22 cellular contexts compared by ENCODE assay signal in genomic region chr7:99102361-99102760, GRCh38. TPM values are rescaled to one million over a fixed set of nuclear protein-coding genes. Genes with fewer than 3 reads are reported as not detected.
DNase-seq lines count a peak whose midpoint lies in the region; ATAC-seq and TF ChIP-seq lines count a peak whose summit lies in the region.
"Had no signal": no experiment of that assay in that cellular context is flagged by ENCODE, and none has a peak within 500 bp of the region (broad histone marks: within the 10 kb centered on the region; RNA-seq: fewer than 3 reads in every experiment).

No MANE protein-coding gene starts in this region.

- RAD21 ChIA-PET in HCT116 (lab: Charles Lee; ENCODE audit: low non-redundant PET in 1 of 2, low total read pairs in 2 of 2, uncharacterized antibody in 2 of 2, unreplicated experiment in 2 of 2): no interaction called here

- H3K79me2 ChIP-seq in HCT116 (ENCODE audit: insufficient read depth, low read length): peaks cover 100% of the 10 kb centered on the region
- peaks cover 95% of the 10 kb centered on the region for H3K79me2 ChIP-seq in GM23338 (replicated peaks; ENCODE audit: insufficient read depth)

- TF ChIP-seq CTCF in HCT116 (IDR thresholded peaks at IDR 0.05 in 2 of 3, conservative IDR thresholded peaks at IDR 0.05 in 1 of 3; ENCODE audit: borderline replicate concordance in 1 of 3, insufficient read depth in 1 of 3, low read depth in 2 of 3, low read length in 2 of 3) (no peak), fibroblast of mammary gland (conservative IDR thresholded peaks at IDR 0.05; ENCODE audit: control insufficient read depth, insufficient read depth, low read depth, low read length) (no peak), GM23338 (conservative IDR thresholded peaks at IDR 0.05; ENCODE audit: low read depth in 2 of 2) (no peak)

- H3K27me3 ChIP-seq in HCT116 (ENCODE audit: insufficient read depth, low read length) (no peaks in the 10 kb centered on the region), subcutaneous abdominal adipose tissue (ENCODE audit: control insufficient read depth in 5 of 5, insufficient read depth in 4 of 5, low read length in 5 of 5) (no peaks in the 10 kb centered on the region), GM23338 (ENCODE audit: insufficient read depth) (no peaks in the 10 kb centered on the region)
- H3K27me3 ChIP-seq: adrenal gland, heart left ventricle, SJSA1, transverse colon had no signal

- H3K4me3 ChIP-seq in HCT116 (replicated peaks in 1 of 2; ENCODE audit: low read depth in 1 of 2, low read length in 2 of 2) (no peak overlapping the region), fibroblast of mammary gland (ENCODE audit: control insufficient read depth, low read depth, low read length) (no peak overlapping the region), subcutaneous abdominal adipose tissue (ENCODE audit: low read depth in 1 of 5, low read length in 5 of 5) (no peak overlapping the region), GM23338 (no peak overlapping the region)
- H3K4me3 ChIP-seq: adrenal gland, heart left ventricle, SJSA1, transverse colon had no signal

- H3K4me3 Mint-ChIP-seq in activated T-helper 17 cell treated with anti-CD3 and anti-CD28 coated beads, Interleukin-2, amount 50 U/mL, for 72 hours: peak overlapping the region; percentile 63
- H3K4me3 Mint-ChIP-seq in GM23338: no peak overlapping the region
- H3K4me3 Mint-ChIP-seq in effector memory CD8-positive, alpha-beta T cell: no peak overlapping the region
- H3K4me3 Mint-ChIP-seq: activated CD4-positive, alpha-beta T cell treated with anti-CD3 and anti-CD28 coated beads for 36 hours; CD4-positive, CD25-positive, alpha-beta regulatory T cell; T-helper 1 cell treated with Interleukin-12 subunit alpha and Interleukin-12 subunit beta and Interleukin-4 antibody, amounts not matched to agents 30 μg/mL and 1 μg/mL, for 36 hours had no signal

- H3K36me3 ChIP-seq in HCT116 (ENCODE audit: control insufficient read depth in 1 of 2, insufficient read depth in 2 of 2, low read length in 2 of 2): no peaks in the 10 kb centered on the region
- no peaks in the 10 kb centered on the region for H3K36me3 ChIP-seq in subcutaneous abdominal adipose tissue (ENCODE audit: control insufficient read depth in 5 of 5, insufficient read depth in 5 of 5, low read length in 5 of 5)
- no peaks in the 10 kb centered on the region for H3K36me3 ChIP-seq in GM23338 (ENCODE audit: insufficient read depth)
- H3K36me3 ChIP-seq: adrenal gland, heart left ventricle, SJSA1, transverse colon had no signal

- no peak overlapping the region for H2AFZ ChIP-seq in HCT116 (ENCODE audit: low read depth, low read length, poor library complexity, severe bottlenecking)
- no peak overlapping the region for H2AFZ ChIP-seq in GM23338

- H3F3A ChIP-seq in GM23338 (replicated peaks; ENCODE audit: low read depth): no peaks in the 10 kb centered on the region

- peak overlapping the region; percentile 57 for H3K4me2 ChIP-seq in HCT116 (ENCODE audit: low read length)
- H3K4me2 ChIP-seq in GM23338: no peak overlapping the region

- H3K9me3 ChIP-seq in HCT116 (ENCODE audit: control insufficient read depth in 1 of 2, insufficient read depth in 1 of 2, low read depth in 1 of 2, low read length in 2 of 2): no peaks in the 10 kb centered on the region
- peaks cover 0 to 5% (median 2%) of the 10 kb centered on the region in 5 donors for H3K9me3 ChIP-seq in subcutaneous abdominal adipose tissue (ENCODE audit: control insufficient read depth in 5 of 5, low read length in 5 of 5)

- H4K20me1 ChIP-seq in HCT116 (ENCODE audit: insufficient read depth) (no peaks in the 10 kb centered on the region), GM23338 (replicated peaks; ENCODE audit: insufficient read depth) (peaks cover 11% of the 10 kb centered on the region; the same call in 1 of the 2 replicates)

- no TSS peak for BruUV-seq in HCT116 (replicated peaks; lab: Mats Ljungman, UMichigan)

- CTCF ChIA-PET in HCT116 (lab: Charles Lee): no interaction called here

- intact Hi-C loops in HCT116 (cut with micrococcal nuclease): no loop called here

- TF ChIP-seq RAD21 in HCT116 (IDR thresholded peaks at IDR 0.05; ENCODE audit: low read depth): no peak

- H3K4me1 ChIP-seq in HCT116 (ENCODE audit: control insufficient read depth in 1 of 2, insufficient read depth in 2 of 2, low read length in 2 of 2) (peaks cover 24 to 57% of the 10 kb centered on the region in 2 experiments), subcutaneous abdominal adipose tissue (ENCODE audit: control insufficient read depth in 5 of 5, insufficient read depth in 5 of 5, low read length in 5 of 5) (peaks cover 2 to 45% (median 31%) of the 10 kb centered on the region in 5 donors), GM23338 (ENCODE audit: insufficient read depth) (peaks cover 35% of the 10 kb centered on the region)

- peaks cover 51% of the 10 kb centered on the region for H3K4me1 Mint-ChIP-seq in activated T-helper 17 cell treated with anti-CD3 and anti-CD28 coated beads, Interleukin-2, amount 50 U/mL, for 72 hours
- H3K4me1 Mint-ChIP-seq in GM23338: peaks cover 35% of the 10 kb centered on the region
- peaks cover 20 to 48% of the 10 kb centered on the region in 2 donors for H3K4me1 Mint-ChIP-seq in effector memory CD8-positive, alpha-beta T cell (ENCODE audit: low read depth in 2 of 2)

- peaks cover 5% of the 10 kb centered on the region for H3K9me3 Mint-ChIP-seq in activated T-helper 17 cell treated with anti-CD3 and anti-CD28 coated beads, Interleukin-2, amount 50 U/mL, for 72 hours
- H3K9me3 Mint-ChIP-seq in GM23338: no peaks in the 10 kb centered on the region
- H3K9me3 Mint-ChIP-seq in effector memory CD8-positive, alpha-beta T cell: no peaks in the 10 kb centered on the region
- H3K9me3 Mint-ChIP-seq: HFFc6 had no signal

- no peak for TF ChIP-seq POLR2A in HCT116 (IDR thresholded peaks at IDR 0.05; ENCODE audit: borderline replicate concordance, extremely low read depth, insufficient read depth, insufficient read length)

- H3K27ac ChIP-seq in HCT116 (ENCODE audit: low read depth, low read length): no peak overlapping the region
- H3K27ac ChIP-seq in subcutaneous abdominal adipose tissue (ENCODE audit: low read depth, low read length): peak overlapping the region; percentile 25
- no peak overlapping the region for H3K27ac ChIP-seq in GM23338 (ENCODE audit: low read depth)
- H3K27ac ChIP-seq: adrenal gland, heart left ventricle had no signal

- peak overlapping the region; percentile 92 for H3K27ac Mint-ChIP-seq in activated T-helper 17 cell treated with anti-CD3 and anti-CD28 coated beads, Interleukin-2, amount 50 U/mL, for 72 hours
- H3K27ac Mint-ChIP-seq in GM23338: no peak overlapping the region
- peak overlapping the region in 1 of 2 donors; percentile 17 for H3K27ac Mint-ChIP-seq in effector memory CD8-positive, alpha-beta T cell

- H3K9ac ChIP-seq in HCT116 (ENCODE audit: low read length): peak overlapping the region; percentile 23; the same call in 1 of the 2 replicates
- no peak overlapping the region for H3K9ac ChIP-seq in subcutaneous abdominal adipose tissue (ENCODE audit: low read length in 5 of 5)

- ATAC-seq in HCT116 (no peak), HG02588 (IDR thresholded peaks at IDR 0.05; ENCODE audit: unreplicated experiment) (no peak), GM23338 (no peak)
- ATAC-seq in activated T-helper 17 cell treated with anti-CD3 and anti-CD28 coated beads, Interleukin-2, amount 50 U/mL, for 72 hours (replicated peaks): peak; percentile 22
- no peak for ATAC-seq in effector memory CD8-positive, alpha-beta T cell (replicated peaks)
- ATAC-seq: heart left ventricle had no signal

- H3K9me2 ChIP-seq in HCT116 (ENCODE audit: insufficient read depth) (no peaks in the 10 kb centered on the region), GM23338 (ENCODE audit: insufficient read depth) (no peaks in the 10 kb centered on the region)

- H3K27me3 Mint-ChIP-seq in activated T-helper 17 cell treated with anti-CD3 and anti-CD28 coated beads, Interleukin-2, amount 50 U/mL, for 72 hours: no peaks in the 10 kb centered on the region
- H3K27me3 Mint-ChIP-seq in GM23338 (ENCODE audit: insufficient read depth, low read depth, poor library complexity): peaks cover 1% of the 10 kb centered on the region
- no peaks in the 10 kb centered on the region for H3K27me3 Mint-ChIP-seq in effector memory CD8-positive, alpha-beta T cell
- H3K27me3 Mint-ChIP-seq: activated CD4-positive, alpha-beta T cell treated with anti-CD3 and anti-CD28 coated beads for 36 hours; activated T-cell treated with anti-CD3 and anti-CD28 coated beads, Interleukin-2, amount 50 U/mL, for 24 hours; CD4-positive, CD25-positive, alpha-beta regulatory T cell had no signal

- DNase-seq in HCT116 (ENCODE audit: low read depth, low spot score) (no peak), fibroblast of mammary gland (ENCODE audit: low read depth) (peak; percentile 70), GM23338 (ENCODE audit: low spot score) (no peak), ecto neural progenitor cell (ENCODE audit: low spot score) (no peak)
- DNase-seq in effector memory CD8-positive, alpha-beta T cell: no peak
- DNase-seq: adrenal gland, cortex of kidney, heart left ventricle, HFFc6, MM.1S, NCI-H1436, NCI-H2107, NCI-H510A treated with DMSO at 0.1 percent for 48 hours, transverse colon had no signal

- POLR2A ChIA-PET in HCT116 (lab: Charles Lee): no interaction called here

- peaks cover 36% of the 10 kb centered on the region for H3K36me3 Mint-ChIP-seq in activated T-helper 17 cell treated with anti-CD3 and anti-CD28 coated beads, Interleukin-2, amount 50 U/mL, for 72 hours (ENCODE audit: low read depth)
- 0 out of 3 replicates have a peak, but pooled peaks cover 4% of the 10 kb centered on the region for H3K36me3 Mint-ChIP-seq in GM23338 (ENCODE audit: low read depth)
- H3K36me3 Mint-ChIP-seq in effector memory CD8-positive, alpha-beta T cell (ENCODE audit: insufficient read depth): peaks cover 8% of the 10 kb centered on the region

TF ChIP-seq in HCT116, 20 proteins besides CTCF, POLR2A, EP300 and RAD21 (continues in another document):
- TF ChIP-seq EGR1 (IDR thresholded peaks at IDR 0.05; ENCODE audit: low read depth) (no peak), ATF3 (IDR thresholded peaks at IDR 0.05) (no peak)

TF ChIP-seq in GM23338, 12 proteins besides CTCF, POLR2A, EP300 and RAD21 (continues in another document):
- TF ChIP-seq CREB1 (CRISPR knock-in tag; IDR thresholded peaks at IDR 0.05; ENCODE audit: low read depth): no peak

RNA-seq across cellular contexts. Expression of gene SMURF1, which starts 41.5 kb away (rescaled TPM):
- 24.6 TPM for total RNA-seq in HCT116 (2021; ENCODE audit: unreplicated experiment)
- 12.8 and 17.1 TPM in 2 replicates for polyA plus RNA-seq in HCT116 (2012)
- 10 to 100 TPM; 23.0 to 26.0 TPM for total RNA-seq in activated T-helper 17 cell treated with anti-CD3 and anti-CD28 coated beads, Interleukin-2, amount 50 U/mL, for 72 hours
- total RNA-seq in GM23338 (2014; rRNA removed; shearing (Covaris generic)): 17.5 and 23.9 TPM in 2 replicates
- 5.0 and 5.8 TPM in 2 replicates for polyA plus RNA-seq in GM23338 (2016; fragmentation: Nextera tagmentation; extraction: Ambion mirVana)
